21 cellular contexts compared by ENCODE assay signal in genomic region chr3:114314259-114314658, GRCh38. TPM values are rescaled to one million over a fixed set of nuclear protein-coding genes. Genes with fewer than 3 reads are reported as not detected.
DNase-seq lines count a peak whose midpoint lies in the region; ATAC-seq and FAIRE-seq lines count a peak whose summit lies in the region.
"Had no signal": no experiment of that assay in that cellular context is flagged by ENCODE, and none has a peak within 500 bp of the region (broad histone marks: within the 10 kb centered on the region; RNA-seq: fewer than 3 reads in every experiment).

No MANE protein-coding gene starts in this region.

- peak overlapping the region; percentile 96 for H3K27ac ChIP-seq in CD4-positive, CD25-positive, alpha-beta regulatory T cell (ENCODE audit: insufficient read depth, low read length, poor library complexity, severe bottlenecking)
- H3K27ac ChIP-seq: 22Rv1 had no signal

- peaks cover 5% of the 10 kb centered on the region for H3K36me3 Mint-ChIP-seq in activated CD4-positive, alpha-beta T cell treated with anti-CD3 and anti-CD28 coated beads for 36 hours (ENCODE audit: low read depth)
- H3K36me3 Mint-ChIP-seq in CD4-positive, CD25-positive, alpha-beta regulatory T cell = peaks cover 29% of the 10 kb centered on the region
- peaks cover 30% of the 10 kb centered on the region for H3K36me3 Mint-ChIP-seq in activated T-helper 17 cell treated with anti-CD3 and anti-CD28 coated beads, Interleukin-2, amount 50 U/mL, for 72 hours (ENCODE audit: low read depth)

- peak; percentile 65 for FAIRE-seq in islet of Langerhans (lab: Jason Lieb, UNC)
- FAIRE-seq: D721Med had no signal

- no peaks in the 10 kb centered on the region for H3K27me3 ChIP-seq in CD4-positive, CD25-positive, alpha-beta regulatory T cell (ENCODE audit: control insufficient read depth, insufficient read depth, low read length)

- no peak for ATAC-seq in activated CD4-positive, alpha-beta T cell treated with anti-CD3 and anti-CD28 coated beads for 36 hours
- ATAC-seq in CD4-positive, CD25-positive, alpha-beta regulatory T cell (ENCODE audit: low read depth in 2 of 2) = no peak
- no peak for ATAC-seq in activated T-helper 17 cell treated with anti-CD3 and anti-CD28 coated beads, Interleukin-2, amount 50 U/mL, for 72 hours (replicated peaks)
- ATAC-seq in HG03095 (IDR thresholded peaks at IDR 0.05; ENCODE audit: unreplicated experiment) = no peak
- ATAC-seq in GM19397 (IDR thresholded peaks at IDR 0.05; ENCODE audit: unreplicated experiment) = no peak
- ATAC-seq: Panc1 had no signal

- no peaks in the 10 kb centered on the region for H3K9me3 Mint-ChIP-seq in activated CD4-positive, alpha-beta T cell treated with anti-CD3 and anti-CD28 coated beads for 36 hours (ENCODE audit: low read depth)
- peaks cover 0 to 1% (median 0%) of the 10 kb centered on the region in 7 donors for H3K9me3 Mint-ChIP-seq in CD4-positive, CD25-positive, alpha-beta regulatory T cell
- no peaks in the 10 kb centered on the region for H3K9me3 Mint-ChIP-seq in activated T-helper 17 cell treated with anti-CD3 and anti-CD28 coated beads, Interleukin-2, amount 50 U/mL, for 72 hours
- H3K9me3 Mint-ChIP-seq: CD4-positive, alpha-beta T cell had no signal

- peak overlapping the region; percentile 59 for H3K27ac Mint-ChIP-seq in activated CD4-positive, alpha-beta T cell treated with anti-CD3 and anti-CD28 coated beads for 36 hours
- H3K27ac Mint-ChIP-seq in CD4-positive, CD25-positive, alpha-beta regulatory T cell = peak overlapping the region; percentile 82 to 97 (median 92)
- H3K27ac Mint-ChIP-seq in activated T-helper 17 cell treated with anti-CD3 and anti-CD28 coated beads, Interleukin-2, amount 50 U/mL, for 72 hours = peak overlapping the region; percentile 10
- H3K27ac Mint-ChIP-seq: CD4-positive, alpha-beta T cell had no signal

- intact Hi-C loops in activated CD4-positive, alpha-beta T cell treated with anti-CD3 and anti-CD28 coated beads for 36 hours (cut with DNase I, micrococcal nuclease) = loop anchor here in 1 of 2 experiments (2.0 kb wide), 1 partner anchor 101 kb away; no protein-coding TSS in a partner anchor

- peak overlapping the region; percentile 49 for H3K4me3 ChIP-seq in CD4-positive, CD25-positive, alpha-beta regulatory T cell (ENCODE audit: low read depth, low read length)
- H3K4me3 ChIP-seq: HAP-1 had no signal

- no peaks in the 10 kb centered on the region for H3K27me3 Mint-ChIP-seq in activated CD4-positive, alpha-beta T cell treated with anti-CD3 and anti-CD28 coated beads for 36 hours
- H3K27me3 Mint-ChIP-seq in CD4-positive, CD25-positive, alpha-beta regulatory T cell = no peaks in the 10 kb centered on the region
- no peaks in the 10 kb centered on the region for H3K27me3 Mint-ChIP-seq in activated T-helper 17 cell treated with anti-CD3 and anti-CD28 coated beads, Interleukin-2, amount 50 U/mL, for 72 hours
- H3K27me3 Mint-ChIP-seq: B cell; CD4-positive, alpha-beta T cell had no signal

- CTCF ChIA-PET in activated CD4-positive, alpha-beta T cell treated with anti-CD3 and anti-CD28 coated beads for 36 hours (lab: Charles Lee) = interaction anchor here (0.6 kb wide), 1 partner anchor 329 kb away, joined by 3 read pairs; no protein-coding TSS in a partner anchor

- H3K4me1 ChIP-seq in CD4-positive, CD25-positive, alpha-beta regulatory T cell (ENCODE audit: control insufficient read depth, insufficient read depth, low read length, poor library complexity, severe bottlenecking) = peaks cover 82% of the 10 kb centered on the region

- H3K4me1 Mint-ChIP-seq in activated CD4-positive, alpha-beta T cell treated with anti-CD3 and anti-CD28 coated beads for 36 hours = peaks cover 65% of the 10 kb centered on the region
- peaks cover 37 to 94% (median 80%) of the 10 kb centered on the region in 4 donors for H3K4me1 Mint-ChIP-seq in CD4-positive, CD25-positive, alpha-beta regulatory T cell
- H3K4me1 Mint-ChIP-seq in activated T-helper 17 cell treated with anti-CD3 and anti-CD28 coated beads, Interleukin-2, amount 50 U/mL, for 72 hours = peaks cover 52% of the 10 kb centered on the region

- H3K4me3 Mint-ChIP-seq in activated CD4-positive, alpha-beta T cell treated with anti-CD3 and anti-CD28 coated beads for 36 hours = no peak overlapping the region
- H3K4me3 Mint-ChIP-seq in CD4-positive, CD25-positive, alpha-beta regulatory T cell = peak overlapping the region in 3 of 4 donors; percentile 60 to 74 (median 66)
- peak overlapping the region; percentile 15 for H3K4me3 Mint-ChIP-seq in activated T-helper 17 cell treated with anti-CD3 and anti-CD28 coated beads, Interleukin-2, amount 50 U/mL, for 72 hours
- H3K4me3 Mint-ChIP-seq: B cell; CD4-positive, alpha-beta T cell had no signal

- POLR2A ChIA-PET in activated CD4-positive, alpha-beta T cell treated with anti-CD3 and anti-CD28 coated beads for 36 hours (lab: Charles Lee) = no interaction called here

- peaks cover 16% of the 10 kb centered on the region for H3K36me3 ChIP-seq in CD4-positive, CD25-positive, alpha-beta regulatory T cell (ENCODE audit: control insufficient read depth, insufficient read depth, low read length)
- H3K36me3 ChIP-seq: HAP-1 had no signal

- no peaks in the 10 kb centered on the region for H3K9me3 ChIP-seq in CD4-positive, CD25-positive, alpha-beta regulatory T cell (ENCODE audit: control insufficient read depth in 2 of 2, low read length in 2 of 2)
- H3K9me3 ChIP-seq: HAP-1 had no signal

- DNase-seq in activated CD4-positive, alpha-beta T cell treated with anti-CD3 and anti-CD28 coated beads for 36 hours = no peak
- no peak for DNase-seq in activated CD4-positive, alpha-beta T cell treated with anti-CD3 and anti-CD28 coated beads for 1 hour
- no peak for DNase-seq in CD4-positive, CD25-positive, alpha-beta regulatory T cell
- no peak for DNase-seq in SIG-M5 (lab: John Stamatoyannopoulos, UW)
- DNase-seq: CD4-positive, alpha-beta T cell; DMS79; NCI-H1048; NCI-H1436 treated with DMSO at 0.1 percent for 48 hours; NCI-H2081; NCI-H510A treated with DMSO at 0.1 percent for 48 hours had no signal

RNA-seq across cellular contexts. Expression of gene TIGIT, which starts 20.4 kb away (rescaled TPM):
- total RNA-seq in activated CD4-positive, alpha-beta T cell treated with anti-CD3 and anti-CD28 coated beads for 36 hours = 10 to 100 TPM; 23.5 to 25.5 TPM
- total RNA-seq in CD4-positive, CD25-positive, alpha-beta regulatory T cell = 72.8 TPM
- polyA plus RNA-seq in CD4-positive, CD25-positive, alpha-beta regulatory T cell = 100 to 1,000 TPM; 210 to 246 (median 236) TPM
- total RNA-seq in activated T-helper 17 cell treated with anti-CD3 and anti-CD28 coated beads, Interleukin-2, amount 50 U/mL, for 72 hours = 10 to 100 TPM; 21.5 to 53.0 TPM
- total RNA-seq: MCF 10A had no signal
- polyA plus RNA-seq: AG04450 had no signal

Comparison
In these comparisons a context has a peak if more than half of its experiments do, and no peak if none do; other contexts are left out.
1. H3K27ac Mint-ChIP-seq: peak in every context shown above with its lines; median percentile 92 in CD4-positive, CD25-positive, alpha-beta regulatory T cell; 59 in activated CD4-positive, alpha-beta T cell treated with anti-CD3 and anti-CD28 coated beads for 36 hours; 10 in activated T-helper 17 cell treated with anti-CD3 and anti-CD28 coated beads, Interleukin-2, amount 50 U/mL, for 72 hours.